ENCODE assay signal across 18 cellular contexts in genomic region chr18:39751161-39751560, GRCh38.
DNase-seq lines count a peak whose midpoint lies in the region; ATAC-seq and TF ChIP-seq lines count a peak whose summit lies in the region.
"Had no signal": no experiment of that assay in that cellular context is flagged by ENCODE, and none has a peak within 500 bp of the region (broad histone marks: within the 10 kb centered on the region; RNA-seq: fewer than 3 reads in every experiment).

No MANE protein-coding gene starts in this region.

- no peak for TF ChIP-seq EP300 in esophagus muscularis mucosa (IDR thresholded peaks at IDR 0.05)

- peak; percentile 89 for DNase-seq in DMS79 treated with DMSO at 0.1 percent for 48 hours (lab: John Stamatoyannopoulos, UW)
- DNase-seq in amniotic epithelial cell (ENCODE audit: low read depth) = peak; percentile 53
- peak; percentile 48 to 73 for DNase-seq in fibroblast of lung (ENCODE audit: low read depth in 2 of 2)
- peak; percentile 42 for DNase-seq in renal cortical epithelial cell (ENCODE audit: low read depth)
- no peak for DNase-seq in esophagus muscularis mucosa (ENCODE audit: extremely low spot score)
- no peak for DNase-seq in Right ventricle myocardium superior
- DNase-seq: Calu3; CD4-positive, alpha-beta T cell; DND-41; GDM1; HFFc6; KG1; NCI-H1930; NCI-H526; RPMI8226 had no signal

- H3K9me3 ChIP-seq in fibroblast of lung (ENCODE audit: control insufficient read depth, insufficient read depth, low read depth, low read length) (no peaks in the 10 kb centered on the region), esophagus muscularis mucosa (no peaks in the 10 kb centered on the region)

- H3K27ac ChIP-seq in fibroblast of lung (ENCODE audit: insufficient read depth, low read length) (no peak overlapping the region), esophagus muscularis mucosa (replicated peaks in 1 of 4) (no peak overlapping the region)
- H3K27ac ChIP-seq: A549, SJSA1 had no signal

- TF ChIP-seq CTCF in fibroblast of lung (conservative IDR thresholded peaks at IDR 0.05 in 1 of 2, IDR thresholded peaks at IDR 0.05 in 1 of 2; ENCODE audit: low read depth in 1 of 2, low read length in 2 of 2) (no peak), esophagus muscularis mucosa (IDR thresholded peaks at IDR 0.05) (no peak)

- 70% methylated on average over 1 of the region's 1 CpG for WGBS in esophagus muscularis mucosa

- no peak overlapping the region for H2AFZ ChIP-seq in fibroblast of lung (ENCODE audit: low read length)

- no peak overlapping the region for H3K9ac ChIP-seq in fibroblast of lung (ENCODE audit: insufficient read depth, low read length)

- no peak overlapping the region for H3K4me3 ChIP-seq in fibroblast of lung (replicated peaks in 1 of 4; ENCODE audit: control extremely low read depth in 1 of 4, insufficient read depth in 1 of 4, low read depth in 3 of 4, low read length in 4 of 4)
- H3K4me3 ChIP-seq in esophagus muscularis mucosa = no peak overlapping the region
- H3K4me3 ChIP-seq: A549, SJSA1 had no signal

- no peak for ATAC-seq in HG03039 (IDR thresholded peaks at IDR 0.05; ENCODE audit: unreplicated experiment)
- no peak for ATAC-seq in Right ventricle myocardium superior (ENCODE audit: poor library complexity)
- ATAC-seq: A549 had no signal

- H3K27me3 ChIP-seq in fibroblast of lung (ENCODE audit: control insufficient read depth, insufficient read depth, low read length) = no peaks in the 10 kb centered on the region
- H3K27me3 ChIP-seq in esophagus muscularis mucosa = no peaks in the 10 kb centered on the region
- H3K27me3 ChIP-seq: SJSA1 had no signal

- H3K79me2 ChIP-seq in fibroblast of lung (ENCODE audit: control insufficient read depth, insufficient read depth, low read length) = no peaks in the 10 kb centered on the region

- TF ChIP-seq POLR2A in esophagus muscularis mucosa (IDR thresholded peaks at IDR 0.05; ENCODE audit: low read depth) = no peak

- no peaks in the 10 kb centered on the region for H4K20me1 ChIP-seq in fibroblast of lung (ENCODE audit: control insufficient read depth, extremely low read depth, insufficient read depth, low read length)

- no peak overlapping the region for H3K4me2 ChIP-seq in fibroblast of lung (ENCODE audit: extremely low read depth, insufficient read depth, low read length)
- H3K4me2 ChIP-seq: A549 had no signal

- H3K4me1 ChIP-seq in fibroblast of lung (ENCODE audit: control insufficient read depth, extremely low read depth, insufficient read depth, low read length) = no peaks in the 10 kb centered on the region
- no peaks in the 10 kb centered on the region for H3K4me1 ChIP-seq in esophagus muscularis mucosa
- H3K4me1 ChIP-seq: A549, SJSA1 had no signal

- intact Hi-C loops in esophagus muscularis mucosa (cut with DNase I) = no loop called here
- intact Hi-C loops in Right ventricle myocardium superior (cut with DNase I) = no loop called here

- no peaks in the 10 kb centered on the region for H3K36me3 ChIP-seq in fibroblast of lung (ENCODE audit: control insufficient read depth, insufficient read depth, low read length)
- H3K36me3 ChIP-seq in esophagus muscularis mucosa = no peaks in the 10 kb centered on the region
- H3K36me3 ChIP-seq: SJSA1 had no signal

Comparison
In these comparisons a context has a peak if more than half of its experiments do, and no peak if none do; other contexts are left out.
1. DNase-seq: peak in DMS79 treated with DMSO at 0.1 percent for 48 hours (single experiment), amniotic epithelial cell (single experiment), fibroblast of lung (2 of 2) and renal cortical epithelial cell (single experiment); none in esophagus muscularis mucosa (single experiment) and Right ventricle myocardium superior (single experiment).